Comparison of ENCODE assay signal across 20 cellular contexts in the genomic region with DNA sequence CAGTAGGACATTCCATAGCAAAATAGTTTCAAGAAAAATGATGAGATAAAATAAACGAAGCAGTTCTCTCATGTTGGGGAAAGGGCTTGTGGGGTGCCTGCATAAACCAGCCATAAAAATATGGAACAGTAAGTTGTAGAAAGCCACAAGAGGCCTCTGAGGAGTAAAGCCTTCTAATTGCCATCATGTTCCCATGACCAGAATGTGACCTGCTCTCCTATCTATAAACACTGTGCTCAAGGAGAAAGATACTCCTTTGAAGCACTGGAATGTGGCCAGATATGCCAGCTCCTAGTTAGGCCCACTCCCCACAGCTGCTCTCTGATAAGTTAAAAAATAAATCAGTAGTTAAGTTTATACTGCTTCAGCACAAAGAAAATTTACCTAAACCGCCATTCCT.
DNase-seq lines count a peak whose midpoint lies in the region; ATAC-seq and TF ChIP-seq lines count a peak whose summit lies in the region.
"Had no signal": no experiment of that assay in that cellular context is flagged by ENCODE, and none has a peak within 500 bp of the region (broad histone marks: within the 10 kb centered on the region; RNA-seq: fewer than 3 reads in every experiment).

No MANE protein-coding gene starts in this region.

- H3K4me3 Mint-ChIP-seq in activated CD8-positive, alpha-beta memory T cell treated with anti-CD3 and anti-CD28 coated beads, Interleukin-2, amount 10 ng/mL, durations not matched to agents 7 days and 5 days = no peak overlapping the region
- H3K4me3 Mint-ChIP-seq in IgD-negative memory B cell (no peak overlapping the region), brain (no peak overlapping the region)

- peaks cover 23% of the 10 kb centered on the region for H3K4me1 Mint-ChIP-seq in activated CD8-positive, alpha-beta memory T cell treated with anti-CD3 and anti-CD28 coated beads, Interleukin-2, amount 10 ng/mL, durations not matched to agents 7 days and 5 days
- H3K4me1 Mint-ChIP-seq in IgD-negative memory B cell (peaks cover 0 to 5% (median 4%) of the 10 kb centered on the region in 3 donors), brain (no peaks in the 10 kb centered on the region)

- H3K4me3 ChIP-seq in gastroesophageal sphincter = no peak overlapping the region
- H3K4me3 ChIP-seq: A549, MG63, mucosa of descending colon, Peyer's patch had no signal

- H3K4me1 ChIP-seq in gastroesophageal sphincter = peaks cover 0 to 16% (median 0%) of the 10 kb centered on the region in 3 donors
- H3K4me1 ChIP-seq: A549 had no signal

- POLR2A ChIA-PET in HEK293T (lab: Yijun Ruan, JAX) = no interaction called here

- 50 to 55% methylated on average over 2 of the region's 2 CpGs for WGBS in gastroesophageal sphincter (ENCODE audit: low coverage in 1 of 2), 2 donors

- CTCF ChIA-PET in activated CD8-positive, alpha-beta memory T cell treated with anti-CD3 and anti-CD28 coated beads, Interleukin-2, amount 10 ng/mL, durations not matched to agents 7 days and 5 days (lab: Charles Lee) = no interaction called here
- CTCF ChIA-PET in HEK293T (lab: Yijun Ruan, JAX) = no interaction called here

- TF ChIP-seq EP300 in gastroesophageal sphincter (IDR thresholded peaks at IDR 0.05) = no peak

- H3K9me3 ChIP-seq in gastroesophageal sphincter = no peaks in the 10 kb centered on the region
- H3K9me3 ChIP-seq: A549, MG63, mucosa of descending colon, Peyer's patch had no signal

- H3K36me3 ChIP-seq in gastroesophageal sphincter = peaks cover 0 to 79% of the 10 kb centered on the region in 2 donors

- H3K36me3 Mint-ChIP-seq in activated CD8-positive, alpha-beta memory T cell treated with anti-CD3 and anti-CD28 coated beads, Interleukin-2, amount 10 ng/mL, durations not matched to agents 7 days and 5 days = peaks cover 31% of the 10 kb centered on the region
- H3K36me3 Mint-ChIP-seq in IgD-negative memory B cell (no peaks in the 10 kb centered on the region), brain (peaks cover 54% of the 10 kb centered on the region)

- no peak overlapping the region for H3K27ac ChIP-seq in gastroesophageal sphincter
- H3K27ac ChIP-seq: A549, Peyer's patch had no signal

- H3K27me3 ChIP-seq in gastroesophageal sphincter = no peaks in the 10 kb centered on the region
- H3K27me3 ChIP-seq: MG63, Peyer's patch had no signal

- H3K9me3 Mint-ChIP-seq in activated CD8-positive, alpha-beta memory T cell treated with anti-CD3 and anti-CD28 coated beads, Interleukin-2, amount 10 ng/mL, durations not matched to agents 7 days and 5 days (ENCODE audit: low read depth) = no peaks in the 10 kb centered on the region
- H3K9me3 Mint-ChIP-seq in IgD-negative memory B cell (no peaks in the 10 kb centered on the region), brain (no peaks in the 10 kb centered on the region)

- peak overlapping the region; percentile 61 for H3K27ac Mint-ChIP-seq in activated CD8-positive, alpha-beta memory T cell treated with anti-CD3 and anti-CD28 coated beads, Interleukin-2, amount 10 ng/mL, durations not matched to agents 7 days and 5 days
- H3K27ac Mint-ChIP-seq in IgD-negative memory B cell (peak overlapping the region in 2 of 3 donors; percentile 31 to 53), brain (peak overlapping the region in 3 of 5 experiments; percentile 18 to 55 (median 31))

- no peak for TF ChIP-seq CTCF in brain (conservative IDR thresholded peaks at IDR 0.05)
- no peak for TF ChIP-seq CTCF in gastroesophageal sphincter (IDR thresholded peaks at IDR 0.05)

- no peak for ATAC-seq in activated CD8-positive, alpha-beta memory T cell treated with anti-CD3 and anti-CD28 coated beads, Interleukin-2, amount 10 ng/mL, durations not matched to agents 7 days and 5 days
- ATAC-seq in gastroesophageal sphincter = no peak
- ATAC-seq: A549, mucosa of descending colon had no signal

- no peak for DNase-seq in activated CD8-positive, alpha-beta memory T cell treated with anti-CD3 and anti-CD28 coated beads, Interleukin-2, amount 10 ng/mL, durations not matched to agents 7 days and 5 days
- no peak for DNase-seq in activated CD8-positive, alpha-beta memory T cell treated with anti-CD3 and anti-CD28 coated beads, Interleukin-2, amount 50 U/mL, for 4 hours
- peak; percentile 6 for DNase-seq in non-pigmented ciliary epithelial cell (ENCODE audit: low read depth)
- DNase-seq in HEK293T (ENCODE audit: extremely low spot score) = no peak
- DNase-seq in activated effector memory CD4-positive, alpha-beta T cell treated with anti-CD3 and anti-CD28 coated beads, Interleukin-2, amount 50 U/mL, for 16 hours = no peak
- DNase-seq: activated CD4-positive, alpha-beta T cell treated with anti-CD3 and anti-CD28 coated beads for 48 hours; activated gamma-delta T cell treated with Interleukin-2 at 50 U/mL for 16 hours; cerebellar nuclear complex; kidney; MG63; mucosa of descending colon; NCI-H2081; NCI-H526 treated with DMSO at 0.1 percent for 48 hours; Peyer's patch; stimulated activated CD8-positive, alpha-beta memory T cell treated with anti-CD3 and anti-CD28 coated beads, Interleukin-4, amount 100 ng/mL, for 48 hours; T-helper 2 cell had no signal

- no peaks in the 10 kb centered on the region for H3K27me3 Mint-ChIP-seq in activated CD8-positive, alpha-beta memory T cell treated with anti-CD3 and anti-CD28 coated beads, Interleukin-2, amount 10 ng/mL, durations not matched to agents 7 days and 5 days
- H3K27me3 Mint-ChIP-seq in IgD-negative memory B cell (no peaks in the 10 kb centered on the region), brain (no peaks in the 10 kb centered on the region)

- TF ChIP-seq POLR2A in gastroesophageal sphincter (IDR thresholded peaks at IDR 0.05) = no peak

TF ChIP-seq in HEK293T, 16 proteins besides CTCF, POLR2A, EP300 and RAD21:
- TF ChIP-seq LEF1 (IDR thresholded peaks at IDR 0.05; ENCODE audit: borderline replicate concordance) (no peak), HDGF (IDR thresholded peaks at IDR 0.05; ENCODE audit: borderline replicate concordance) (no peak), ELF4 (IDR thresholded peaks at IDR 0.05) (no peak), L3MBTL2 (conservative IDR thresholded peaks at IDR 0.05) (no peak), SP1 (IDR thresholded peaks at IDR 0.05) (no peak)
